8 cellular contexts compared by ENCODE assay signal in the genomic region with DNA sequence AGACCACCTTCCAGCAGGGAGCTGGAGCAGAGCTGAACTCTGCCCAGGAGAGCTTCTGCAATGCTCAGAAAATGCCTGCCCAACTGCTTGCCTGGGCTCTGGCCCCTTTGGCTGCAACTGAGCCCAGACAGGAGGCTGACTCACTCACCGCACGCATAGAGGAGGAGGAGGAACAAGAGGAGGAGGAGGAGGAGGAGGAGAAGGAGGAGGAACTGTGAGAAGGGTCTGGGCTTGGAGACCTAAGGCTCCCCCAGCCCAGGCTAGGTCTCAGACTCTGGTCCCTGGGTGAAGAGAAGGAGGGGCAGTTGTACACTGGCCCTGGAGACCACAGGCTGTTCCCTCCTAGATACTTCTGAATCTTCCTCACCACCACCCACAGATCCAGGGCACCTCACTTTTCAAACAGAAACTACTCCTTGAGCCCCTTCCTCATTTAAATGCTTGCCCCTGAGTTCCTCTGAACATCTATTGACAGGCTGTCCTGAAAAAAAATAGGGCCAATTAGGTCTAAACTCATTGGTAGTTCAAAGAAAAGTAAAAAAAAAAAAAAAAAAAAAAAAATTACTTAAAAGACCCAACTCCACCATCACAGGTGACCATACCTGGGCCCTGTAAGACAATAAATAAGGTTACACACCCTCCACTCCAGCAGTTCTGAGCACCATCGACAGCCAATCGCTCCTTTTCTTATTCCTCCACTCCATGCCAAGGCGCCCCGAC. TPM values are rescaled to one million over a fixed set of nuclear protein-coding genes. Genes with fewer than 3 reads are reported as not detected.
A peak's percentile ranks its signal among the peaks of the same experiment; 100 is the strongest.
DNase-seq lines count a peak whose midpoint lies in the region; ATAC-seq lines count a peak whose summit lies in the region.

No MANE protein-coding gene starts in this region.

- H3K9ac ChIP-seq in BLaER1, result peak overlapping the region; percentile 39; the same call in 1 of the 2 replicates

- peaks cover 62% of the 10 kb centered on the region for H3K4me1 ChIP-seq in BLaER1
- H3K4me1 ChIP-seq in mononuclear cell (ENCODE audit: insufficient read depth, low read length), result peaks cover 62% of the 10 kb centered on the region

- DNase-seq in Jurkat, Clone E6-1 (ENCODE audit: low read depth, low spot score), result no peak
- peak; percentile 85 for DNase-seq in dedifferentiated amniotic fluid mesenchymal stem cell (ENCODE audit: extremely low spot score)
- DNase-seq in stimulated activated naive CD4-positive, alpha-beta T cell (lab: John Stamatoyannopoulos, UW), result peak in 4 of 6 experiments; percentile 17 to 43 (median 24)
- DNase-seq in iPS-NIHi11 (ENCODE audit: low spot score), result no peak
- DNase-seq in NCI-H2171 treated with DMSO at 0.1 percent for 48 hours (lab: John Stamatoyannopoulos, UW), result no peak

- peak overlapping the region; percentile 69 for H3K4me3 ChIP-seq in BLaER1
- peak overlapping the region; percentile 60 for H3K4me3 ChIP-seq in Jurkat, Clone E6-1 (ENCODE audit: low read length)
- peak overlapping the region; percentile 60 for H3K4me3 ChIP-seq in mononuclear cell (ENCODE audit: low read length)

- H3K27me3 ChIP-seq in BLaER1 (peaks cover 62% of the 10 kb centered on the region), mononuclear cell (ENCODE audit: insufficient read depth, low read length) (peaks cover 21% of the 10 kb centered on the region)

- H3K36me3 ChIP-seq in BLaER1, result no peaks in the 10 kb centered on the region

- H4K20me1 ChIP-seq in BLaER1, result no peaks in the 10 kb centered on the region

- peak; percentile 78 to 80 for ATAC-seq in activated CD4-positive, CD25-positive, alpha-beta regulatory T cell treated with anti-CD3 and anti-CD28 coated beads, Interleukin-2, amount 50 U/mL, for 24 hours

- peak overlapping the region; percentile 2; the same call in 1 of the 2 replicates for H3K27ac ChIP-seq in BLaER1

- peak overlapping the region; percentile 81 for H3K4me2 ChIP-seq in BLaER1

- no peaks in the 10 kb centered on the region for H3K9me3 ChIP-seq in BLaER1
- no peaks in the 10 kb centered on the region for H3K9me3 ChIP-seq in mononuclear cell (ENCODE audit: low read depth, low read length)

RNA-seq across cellular contexts. Expression of a gene that starts 0.7 kb away (rescaled TPM):
- 1.9 TPM for polyA plus RNA-seq in Jurkat, Clone E6-1 (2012; ENCODE audit: insufficient read depth, insufficient read length)
- total RNA-seq in mononuclear cell, result 6.0 TPM

RNA-seq across cellular contexts. Expression of a gene that starts 59.3 kb away (rescaled TPM):
- 327 TPM for polyA plus RNA-seq in Jurkat, Clone E6-1 (2012; ENCODE audit: insufficient read depth, insufficient read length)
- 17.3 TPM for total RNA-seq in mononuclear cell

Comparison
In these comparisons a context has a peak if more than half of its experiments do, and no peak if none do; other contexts are left out.
1. DNase-seq: peak in dedifferentiated amniotic fluid mesenchymal stem cell (single experiment) and stimulated activated naive CD4-positive, alpha-beta T cell (4 of 6); none in Jurkat, Clone E6-1 (single experiment), iPS-NIHi11 (single experiment) and NCI-H2171 treated with DMSO at 0.1 percent for 48 hours (single experiment).
2. Peak in every context shown above with its lines, with median percentiles within 50 percentile points of each other: H3K4me3 ChIP-seq.